Comparison of ENCODE assay signal across 25 cellular contexts in genomic region chr16:69014811-69015210, GRCh38.
"Had no signal": no experiment of that assay in that cellular context is flagged by ENCODE, and none has a peak within 500 bp of the region (broad histone marks: within the 10 kb centered on the region; RNA-seq: fewer than 3 reads in every experiment).

No MANE protein-coding gene starts in this region.

- H2AFZ ChIP-seq: parathyroid adenoma had no signal

- H3K4me3 ChIP-seq: colonic mucosa, gastroesophageal sphincter, heart left ventricle, left lung, prostate gland, sigmoid colon, stomach, thyroid gland, vagina had no signal

- H3K4me1 ChIP-seq: colonic mucosa, gastroesophageal sphincter, parathyroid adenoma, prostate gland, sigmoid colon, vagina had no signal

- H3K9me3 ChIP-seq: colonic mucosa, gastroesophageal sphincter, heart left ventricle, left lung, prostate gland, sigmoid colon, stomach, thyroid gland, vagina had no signal

- H3K9ac ChIP-seq: parathyroid adenoma had no signal

- DNase-seq: colonic mucosa; effector CD8-positive, alpha-beta T cell; endodermal cell; foreskin fibroblast; heart left ventricle; hippocampal formation; left cardiac atrium; left lung; naive thymus-derived CD8-positive, alpha-beta T cell; nephron progenitor cell; right cardiac atrium; sigmoid colon; stimulated activated CD4-positive, alpha-beta T cell treated with anti-CD3 and anti-CD28 coated beads, Interleukin-2, amount 100 ng/mL, for 24 hours; stimulated activated CD4-positive, alpha-beta T cell treated with anti-CD3 and anti-CD28 coated beads, Interleukin-4, amount 100 ng/mL, for 24 hours; stimulated activated naive CD4-positive, alpha-beta T cell treated with Interleukin-2 at 50 U/mL for 16 hours; stomach; thyroid gland; trophoblast cell had no signal

- H3K36me3 ChIP-seq: colonic mucosa, gastroesophageal sphincter, heart left ventricle, left lung, prostate gland, stomach, thyroid gland, vagina had no signal

- ATAC-seq: esophagus mucosa; gastroesophageal sphincter; heart left ventricle; left cardiac atrium; left lung; naive thymus-derived CD8-positive, alpha-beta T cell; right cardiac atrium; stimulated activated effector memory CD8-positive, alpha-beta T cell treated with anti-CD3 and anti-CD28 coated beads, Interleukin-12 subunit alpha, Interleukin-12 subunit beta, amount 100 ng/mL, for 72 hours had no signal

- H3K27ac ChIP-seq: colonic mucosa, epithelial cell of prostate, gastroesophageal sphincter, heart left ventricle, left lung, parathyroid adenoma, prostate gland, sigmoid colon, stomach, thyroid gland, vagina had no signal

- H3K27me3 ChIP-seq: colonic mucosa, gastroesophageal sphincter, heart left ventricle, left lung, sigmoid colon, stomach, thyroid gland, vagina had no signal
